7 cellular contexts compared by ENCODE assay signal in the genomic region with DNA sequence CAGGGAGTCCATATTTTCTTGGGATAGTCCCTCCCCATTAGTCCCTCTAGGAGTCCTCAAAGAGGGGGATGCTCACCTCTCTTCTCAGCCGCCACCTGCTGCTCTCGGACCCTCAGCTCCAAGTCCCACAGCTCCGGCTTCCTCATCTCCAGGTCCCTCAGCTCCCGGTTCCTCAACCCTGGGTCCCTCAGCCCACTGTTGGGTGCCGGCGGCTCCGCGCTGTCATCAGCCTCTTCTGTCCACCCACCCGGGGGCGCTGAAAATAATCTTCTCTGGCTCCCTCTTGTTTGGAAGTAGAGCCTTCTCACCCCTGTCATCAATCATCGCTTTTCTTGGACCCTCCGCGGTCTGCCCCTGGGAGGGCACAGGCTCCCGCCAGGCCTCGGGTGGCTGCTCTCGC. TPM values are rescaled to one million over a fixed set of nuclear protein-coding genes. Genes with fewer than 3 reads are reported as not detected.
"Had no signal": no experiment of that assay in that cellular context is flagged by ENCODE, and none has a peak within 500 bp of the region (broad histone marks: within the 10 kb centered on the region; RNA-seq: fewer than 3 reads in every experiment).

No MANE protein-coding gene starts in this region.

- H3K4me3 ChIP-seq: HAP-1, K562 had no signal

- H3K36me3 ChIP-seq: HAP-1 had no signal

- H3K9me3 ChIP-seq: HAP-1 had no signal

- DNase-seq: GOT3, IMR-90, KG1 had no signal

RNA-seq across cellular contexts. Expression of a gene that starts 13.3 kb away (rescaled TPM):
- total RNA-seq: H4, HT-29, K562 had no signal
- polyA plus RNA-seq: K562 had no signal
